Comparison of ENCODE assay signal across 8 cellular contexts in genomic region chr10:30059209-30060107, GRCh38. TPM values are rescaled to one million over a fixed set of nuclear protein-coding genes. Genes with fewer than 3 reads are reported as not detected.
DNase-seq lines count a peak whose midpoint lies in the region; ATAC-seq, FAIRE-seq and TF ChIP-seq lines count a peak whose summit lies in the region.

Gene JCAD (minus strand): TSS chr10:30059586. CDS start chr10:30047812, 11,774 bp downstream.

- H3K27me3 ChIP-seq in CD4-positive, CD25-positive, alpha-beta regulatory T cell (ENCODE audit: control insufficient read depth, insufficient read depth, low read length) = peaks cover 31% of the 10 kb centered on the region
- H3K27me3 ChIP-seq in H9 (ENCODE audit: insufficient read depth, low read length) = no peaks in the 10 kb centered on the region; the same call in 1 of the 2 replicates
- peaks cover 24% of the 10 kb centered on the region for H3K27me3 ChIP-seq in neural cell (ENCODE audit: insufficient read depth, low read depth, low read length)
- no peaks in the 10 kb centered on the region for H3K27me3 ChIP-seq in testis

- CTCF ChIA-PET in activated naive CD4-positive, alpha-beta T cell treated with anti-CD3 and anti-CD28 coated beads for 36 hours (lab: Charles Lee) = no interaction called here

- H2BK15ac ChIP-seq in H9 (ENCODE audit: low read depth, low read length) = no peak within 1 kb of the TSS

- TF ChIP-seq CTCF in H9 (conservative IDR thresholded peaks at IDR 0.05) = no peak
- TF ChIP-seq CTCF in neural cell (IDR thresholded peaks at IDR 0.05; ENCODE audit: poor library complexity, severe bottlenecking) = no peak
- TF ChIP-seq CTCF in testis (IDR thresholded peaks at IDR 0.05) = no peak

- no CpG with 5 or more reads among the region's 66 CpGs for WGBS in H9 (ENCODE audit: extremely low coverage, insufficient read length, low lambda C conversion rate)
- whole genome bisulfite sequencing in testis, 2 donors = 4 to 19% methylated on average over 6 to 45 of the region's 66 CpGs

- H3K36me3 ChIP-seq in CD4-positive, CD25-positive, alpha-beta regulatory T cell (ENCODE audit: control insufficient read depth, insufficient read depth, low read length) = no peaks in the 10 kb centered on the region
- H3K36me3 ChIP-seq in neural cell (ENCODE audit: insufficient read depth, low read length) = no peaks in the 10 kb centered on the region
- no peaks in the 10 kb centered on the region for H3K36me3 ChIP-seq in testis (ENCODE audit: low read depth, missing control alignments)

- H3K79me2 ChIP-seq in H9 (ENCODE audit: insufficient read depth, low read length) (no peaks in the 10 kb centered on the region), neural cell (replicated peaks; ENCODE audit: insufficient read depth, low read length) (no peaks in the 10 kb centered on the region)

- H3K9ac ChIP-seq in H9 (ENCODE audit: extremely low read depth, insufficient read length, low read length) = no peak within 1 kb of the TSS
- peak within 1 kb of the TSS; percentile 58 for H3K9ac ChIP-seq in neural cell (ENCODE audit: low read length)

- FAIRE-seq in RCC 7860 (lab: Jason Lieb, UNC) = no peak

- peak within 1 kb of the TSS in 1 of 3 donors; percentile 10 for H3K27ac Mint-ChIP-seq in CD4-positive, CD25-positive, alpha-beta regulatory T cell
- peak within 1 kb of the TSS in 1 of 3 experiments; percentile 54; a peak in 1 of 7 replicates for H3K27ac Mint-ChIP-seq in H9
- peak within 1 kb of the TSS; percentile 19 for H3K27ac Mint-ChIP-seq in activated naive CD4-positive, alpha-beta T cell treated with anti-CD3 and anti-CD28 coated beads for 36 hours

- H4K8ac ChIP-seq in H9 (replicated peaks; ENCODE audit: insufficient read length, low read depth, low read length) = no peak within 1 kb of the TSS

- H3K14ac ChIP-seq in H9 (ENCODE audit: insufficient read depth, low read length) = no peak within 1 kb of the TSS; the same call in 1 of the 2 replicates

- H2AK5ac ChIP-seq in H9 (ENCODE audit: insufficient read length, low read length) = no peak within 1 kb of the TSS

- no peak within 1 kb of the TSS for H3T11ph ChIP-seq in H9 (ENCODE audit: low read length)

- intact Hi-C loops in activated naive CD4-positive, alpha-beta T cell treated with anti-CD3 and anti-CD28 coated beads for 36 hours (cut with micrococcal nuclease) = loop anchor here (2.0 kb wide), 1 partner anchor 33 kb away; no protein-coding TSS in a partner anchor
- intact Hi-C loops in testis (cut with DNase I; ENCODE audit: low total_unique reads) = no loop called here

- peaks cover 0 to 11% (median 2%) of the 10 kb centered on the region in 4 donors for H3K4me1 Mint-ChIP-seq in CD4-positive, CD25-positive, alpha-beta regulatory T cell
- peaks cover 35 to 44% of the 10 kb centered on the region in 2 experiments for H3K4me1 Mint-ChIP-seq in H9
- H3K4me1 Mint-ChIP-seq in activated naive CD4-positive, alpha-beta T cell treated with anti-CD3 and anti-CD28 coated beads for 36 hours (ENCODE audit: low read depth) = peaks cover 5% of the 10 kb centered on the region

- H3K4me1 ChIP-seq in CD4-positive, CD25-positive, alpha-beta regulatory T cell (ENCODE audit: control insufficient read depth, insufficient read depth, low read length, poor library complexity, severe bottlenecking) = peaks cover 4% of the 10 kb centered on the region
- no peaks in the 10 kb centered on the region; the same call in 1 of the 2 replicates for H3K4me1 ChIP-seq in H9 (ENCODE audit: insufficient read depth, low read length)
- H3K4me1 ChIP-seq in testis = peaks cover 35% of the 10 kb centered on the region

- H3K4ac ChIP-seq in H9 (ENCODE audit: low read depth, low read length) = no peak within 1 kb of the TSS

- H3K23ac ChIP-seq in H9 (ENCODE audit: insufficient read length, low read depth, low read length) = no peak within 1 kb of the TSS

- no peak within 1 kb of the TSS for H2BK20ac ChIP-seq in H9 (ENCODE audit: low read depth, low read length, poor library complexity, severe bottlenecking)

- no peak for TF ChIP-seq EP300 in neural cell (conservative IDR thresholded peaks at IDR 0.05; ENCODE audit: poor library complexity, severe bottlenecking)

- no peak within 1 kb of the TSS for H3K18ac ChIP-seq in H9 (ENCODE audit: insufficient read length, low read depth, low read length)

- no peak within 1 kb of the TSS for H4K5ac ChIP-seq in H9 (ENCODE audit: insufficient read length, low read depth, low read length)

- H3K36me3 Mint-ChIP-seq in CD4-positive, CD25-positive, alpha-beta regulatory T cell = no peaks in the 10 kb centered on the region
- H3K36me3 Mint-ChIP-seq in H9 (ENCODE audit: insufficient read depth in 1 of 3, low read depth in 3 of 3) = no peaks in the 10 kb centered on the region
- H3K36me3 Mint-ChIP-seq in activated naive CD4-positive, alpha-beta T cell treated with anti-CD3 and anti-CD28 coated beads for 36 hours (ENCODE audit: low read depth) = no peaks in the 10 kb centered on the region

- no peak within 1 kb of the TSS for H4K91ac ChIP-seq in H9 (ENCODE audit: insufficient read length, low read depth, low read length)

- no peak within 1 kb of the TSS for H2BK12ac ChIP-seq in H9 (ENCODE audit: insufficient read length, low read depth, low read length)

- no peak within 1 kb of the TSS for H3K4me3 ChIP-seq in CD4-positive, CD25-positive, alpha-beta regulatory T cell (ENCODE audit: low read depth, low read length)
- H3K4me3 ChIP-seq in neural cell (ENCODE audit: low read length) (peak within 1 kb of the TSS; percentile 69), testis (peak within 1 kb of the TSS; percentile 76 to 83)

- H3K23me2 ChIP-seq in H9 (ENCODE audit: insufficient read length, low read depth, low read length, poor library complexity, severe bottlenecking) = peaks cover 9% of the 10 kb centered on the region

- no peak within 1 kb of the TSS for H3K27ac ChIP-seq in CD4-positive, CD25-positive, alpha-beta regulatory T cell (ENCODE audit: insufficient read depth, low read length, poor library complexity, severe bottlenecking)
- H3K27ac ChIP-seq in H9 (ENCODE audit: insufficient read length, low read depth, low read length) (no peak within 1 kb of the TSS), neural cell (ENCODE audit: low read length) (no peak within 1 kb of the TSS), testis (peak within 1 kb of the TSS; percentile 85 to 88)

- H2AFZ ChIP-seq in H9 (ENCODE audit: low read length) (no peak within 1 kb of the TSS), neural cell (ENCODE audit: low read depth, low read length) (no peak within 1 kb of the TSS)

- peak within 1 kb of the TSS; percentile 39 to 77 (median 64) for H3K4me3 Mint-ChIP-seq in CD4-positive, CD25-positive, alpha-beta regulatory T cell
- H3K4me3 Mint-ChIP-seq in H9 = peak within 1 kb of the TSS; percentile 66 to 82
- H3K4me3 Mint-ChIP-seq in activated naive CD4-positive, alpha-beta T cell treated with anti-CD3 and anti-CD28 coated beads for 36 hours = peak within 1 kb of the TSS; percentile 55

- H3F3A ChIP-seq in neural cell (ENCODE audit: insufficient read depth, low read length, poor library complexity, severe bottlenecking) = no peaks in the 10 kb centered on the region

- H3K27me3 Mint-ChIP-seq in CD4-positive, CD25-positive, alpha-beta regulatory T cell = peaks cover 73% of the 10 kb centered on the region
- peaks cover 55% of the 10 kb centered on the region for H3K27me3 Mint-ChIP-seq in H9 (ENCODE audit: low read depth)
- peaks cover 56% of the 10 kb centered on the region for H3K27me3 Mint-ChIP-seq in activated naive CD4-positive, alpha-beta T cell treated with anti-CD3 and anti-CD28 coated beads for 36 hours (ENCODE audit: low read depth)

- no peak within 1 kb of the TSS for H2BK5ac ChIP-seq in H9 (ENCODE audit: insufficient read length, low read length)

- no peaks in the 10 kb centered on the region for H3K9me2 ChIP-seq in neural cell (ENCODE audit: insufficient read depth, low read length)

- H3K4me2 ChIP-seq in H9 (ENCODE audit: insufficient read depth, insufficient read length, low read length) = peak within 1 kb of the TSS; percentile 49
- peak within 1 kb of the TSS; percentile 30 for H3K4me2 ChIP-seq in neural cell (ENCODE audit: low read length)

- no peaks in the 10 kb centered on the region for H3K9me3 ChIP-seq in CD4-positive, CD25-positive, alpha-beta regulatory T cell (ENCODE audit: control insufficient read depth in 2 of 2, low read length in 2 of 2)
- no peaks in the 10 kb centered on the region for H3K9me3 ChIP-seq in H9 (ENCODE audit: control insufficient read depth, low read depth, low read length)
- no peaks in the 10 kb centered on the region for H3K9me3 ChIP-seq in neural cell (ENCODE audit: low read length)
- H3K9me3 ChIP-seq in testis = no peaks in the 10 kb centered on the region

- peak; percentile 34 to 40 for ATAC-seq in CD4-positive, CD25-positive, alpha-beta regulatory T cell (ENCODE audit: low read depth in 2 of 2)

- TF ChIP-seq POLR2A in testis (IDR thresholded peaks at IDR 0.05) = no peak

- DNase-seq in CD4-positive, CD25-positive, alpha-beta regulatory T cell = peak in 1 of 3 donors; percentile 15
- DNase-seq in H9 = peak; percentile 77
- DNase-seq in RCC 7860 (ENCODE audit: low spot score) = peak; percentile 32
- DNase-seq in activated naive CD4-positive, alpha-beta T cell treated with anti-CD3 and anti-CD28 coated beads for 36 hours = peak; percentile 51
- peak; percentile 64 for DNase-seq in germinal center (ENCODE audit: low spot score)
- peak; percentile 87 for DNase-seq in testis
- DNase-seq in NCI-H2081 treated with DMSO at 0.1 percent for 48 hours (lab: John Stamatoyannopoulos, UW) = no peak

- no peak within 1 kb of the TSS for H3K56ac ChIP-seq in H9 (ENCODE audit: insufficient read length, low read depth, low read length)

- H4K20me1 ChIP-seq in H9 (ENCODE audit: control insufficient read depth, insufficient read depth, insufficient read length) = no peaks in the 10 kb centered on the region
- H4K20me1 ChIP-seq in neural cell (ENCODE audit: insufficient read depth) = no peaks in the 10 kb centered on the region

- H3K79me1 ChIP-seq in H9 (ENCODE audit: insufficient read depth, low read depth, low read length, poor library complexity, severe bottlenecking) = no peaks in the 10 kb centered on the region

- no peak for TF ChIP-seq RAD21 in neural cell (conservative IDR thresholded peaks at IDR 0.05)

- H2BK120ac ChIP-seq in H9 (ENCODE audit: low read depth, low read length, poor library complexity, severe bottlenecking) = no peak within 1 kb of the TSS

- peaks cover 0 to 5% (median 0%) of the 10 kb centered on the region in 7 donors for H3K9me3 Mint-ChIP-seq in CD4-positive, CD25-positive, alpha-beta regulatory T cell
- no peaks in the 10 kb centered on the region; a peak in 2 of 5 replicates for H3K9me3 Mint-ChIP-seq in H9
- no peaks in the 10 kb centered on the region for H3K9me3 Mint-ChIP-seq in activated naive CD4-positive, alpha-beta T cell treated with anti-CD3 and anti-CD28 coated beads for 36 hours

TF ChIP-seq in neural cell, 6 proteins besides CTCF, POLR2A, EP300 and RAD21 (continues in another document):
- TF ChIP-seq SMC3 (conservative IDR thresholded peaks at IDR 0.05; ENCODE audit: poor library complexity) = peak; percentile 28

RNA-seq across cellular contexts. Expression of gene JCAD, which starts in this region (rescaled TPM):
- total RNA-seq in CD4-positive, CD25-positive, alpha-beta regulatory T cell = 0.05 TPM
- polyA plus RNA-seq in CD4-positive, CD25-positive, alpha-beta regulatory T cell = not detected
- total RNA-seq in H9 (2021) = 0.66 and 0.77 TPM in 2 replicates
- total RNA-seq in activated naive CD4-positive, alpha-beta T cell treated with anti-CD3 and anti-CD28 coated beads for 36 hours = under 1 TPM in 1 of 2 experiments, not detected in 1; 0.05 TPM
- polyA plus RNA-seq in neural cell = 1.5 and 2.3 TPM in 2 replicates
- 8.5 and 8.7 TPM in 2 replicates for polyA minus RNA-seq in neural cell
- 100 to 1,000 TPM; 109 to 133 TPM for total RNA-seq in testis
- 57.4 TPM for polyA plus RNA-seq in testis (ENCODE audit: insufficient read depth, low read depth, low replicate concordance)

Comparison
In these comparisons a context has a peak if more than half of its experiments do, and no peak if none do; other contexts are left out.
1. RNA of gene JCAD (total RNA-seq): 109 to 133 TPM in testis; 0.66 to 0.77 TPM in H9, 0.05 TPM in CD4-positive, CD25-positive, alpha-beta regulatory T cell (single experiment) and 0.05 TPM in activated naive CD4-positive, alpha-beta T cell treated with anti-CD3 and anti-CD28 coated beads for 36 hours; every median in the first group is over 10 times any median in the second.
2. RNA of gene JCAD (polyA plus RNA-seq): 57.4 TPM in testis (single experiment); 1.5 to 2.3 TPM in neural cell and not detected in CD4-positive, CD25-positive, alpha-beta regulatory T cell; every median in the first group is over 10 times any median in the second.
3. Peak in ATAC-seq in CD4-positive, CD25-positive, alpha-beta regulatory T cell; RNA of the gene not detected or under 1 TPM.
4. Peak in DNase-seq and H3K4me2 ChIP-seq in H9; RNA of the gene not detected or under 1 TPM.
5. Peak in DNase-seq in activated naive CD4-positive, alpha-beta T cell treated with anti-CD3 and anti-CD28 coated beads for 36 hours; RNA of the gene not detected or under 1 TPM.
6. H3K27ac ChIP-seq: peak in testis (2 of 2); none in CD4-positive, CD25-positive, alpha-beta regulatory T cell (single experiment), H9 (single experiment) and neural cell (single experiment).
7. Peak in every context shown above with its lines, with median percentiles within 50 percentile points of each other: H3K4me3 Mint-ChIP-seq.